ENCODE assay signal across 11 cellular contexts in the genomic region with DNA sequence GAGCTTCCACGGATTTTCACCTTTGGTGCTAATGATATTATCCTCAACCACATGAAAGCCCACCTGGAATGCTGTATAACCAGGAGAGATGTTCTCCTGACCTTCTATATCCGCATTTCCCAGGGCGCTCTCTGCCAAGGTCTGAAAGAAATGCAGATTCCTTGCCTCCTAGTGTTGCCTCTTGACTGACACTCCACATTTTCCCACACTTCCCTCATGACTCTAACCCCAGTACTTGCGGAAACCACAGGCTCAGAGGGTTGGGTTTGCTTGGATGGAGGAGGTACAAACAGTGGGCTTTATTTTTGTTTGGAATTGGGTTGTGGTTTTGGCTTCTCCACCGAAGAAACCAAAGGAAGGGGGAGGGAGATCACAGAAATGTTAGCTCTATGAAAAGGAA.
DNase-seq lines count a peak whose midpoint lies in the region; TF ChIP-seq lines count a peak whose summit lies in the region.
"Had no signal": no experiment of that assay in that cellular context is flagged by ENCODE, and none has a peak within 500 bp of the region (broad histone marks: within the 10 kb centered on the region; RNA-seq: fewer than 3 reads in every experiment).

No MANE protein-coding gene starts in this region.

- DNase-seq in ELR (ENCODE audit: low read depth) (peak; percentile 67), RWPE1 (ENCODE audit: low spot score) (peak; percentile 46), fibroblast of gingiva (ENCODE audit: low read depth) (peak; percentile 82), osteoblast (ENCODE audit: insufficient read length, low spot score, missing footprints) (peak; percentile 65), OCI-M1 (lab: John Stamatoyannopoulos, UW) (no peak), NCI-H2227 (lab: John Stamatoyannopoulos, UW; ENCODE audit: unreplicated experiment) (no peak), DMS153 (lab: John Stamatoyannopoulos, UW) (no peak)
- no peak for DNase-seq in activated CD4-positive, alpha-beta T cell treated with anti-CD3 and anti-CD28 coated beads, Interleukin-2, amount 50 U/mL, for 4 hours
- DNase-seq: NCI-H1105 treated with DMSO at 0.1 percent for 48 hours, NCI-H524 treated with DMSO at 0.1 percent for 48 hours had no signal

- H3K36me3 ChIP-seq in osteoblast (ENCODE audit: insufficient read depth, low read length) = no peaks in the 10 kb centered on the region

- peaks cover 41% of the 10 kb centered on the region for H3K4me1 ChIP-seq in osteoblast (ENCODE audit: insufficient read depth, low read length)

- H3K27ac ChIP-seq in RWPE1 (peak overlapping the region; percentile 72; the same call in 1 of the 2 replicates), osteoblast (ENCODE audit: low read depth, low read length) (peak overlapping the region; percentile 67)
- H3K27ac ChIP-seq: C4-2B had no signal

- H3K9me3 ChIP-seq in osteoblast (ENCODE audit: low read depth, low read length) = no peaks in the 10 kb centered on the region

- no peaks in the 10 kb centered on the region for H4K20me1 ChIP-seq in osteoblast (ENCODE audit: insufficient read depth, low read length)

- H3K4me2 ChIP-seq in osteoblast (ENCODE audit: insufficient read depth, low read length) = peak overlapping the region; percentile 29

- H3K79me2 ChIP-seq in osteoblast (ENCODE audit: insufficient read depth, low read length) = no peaks in the 10 kb centered on the region

- peak overlapping the region; percentile 1 for H2AFZ ChIP-seq in osteoblast (ENCODE audit: low read length)

- no peaks in the 10 kb centered on the region for H3K27me3 ChIP-seq in osteoblast (ENCODE audit: insufficient read depth, low read length)

- CTCF ChIA-PET in RWPE1 (lab: Yijun Ruan, JAX) = no interaction called here

- H3K4me3 ChIP-seq in osteoblast (ENCODE audit: insufficient read depth, low read length) = peak overlapping the region; percentile 10

- POLR2A ChIA-PET in RWPE1 (lab: Yijun Ruan, JAX; ENCODE audit: low non-redundant PET) = no interaction called here

- no peak for TF ChIP-seq CTCF in RWPE1 (conservative IDR thresholded peaks at IDR 0.05; ENCODE audit: low read depth)
- TF ChIP-seq CTCF in osteoblast (IDR thresholded peaks at IDR 0.05; ENCODE audit: extremely low read depth, low read depth, low read length) = no peak

Comparison
In these comparisons a context has a peak if more than half of its experiments do, and no peak if none do; other contexts are left out.
1. DNase-seq: peak in ELR (single experiment), RWPE1 (single experiment), fibroblast of gingiva (single experiment) and osteoblast (single experiment); none in OCI-M1 (single experiment), NCI-H2227 (single experiment), DMS153 (single experiment) and activated CD4-positive, alpha-beta T cell treated with anti-CD3 and anti-CD28 coated beads, Interleukin-2, amount 50 U/mL, for 4 hours (0 of 2).